In genomic region chr2:64359176-64359891, GRCh38 we compare ENCODE assay signal across 10 cellular contexts.
DNase-seq lines count a peak whose midpoint lies in the region; ATAC-seq lines count a peak whose summit lies in the region.
"Had no signal": no experiment of that assay in that cellular context is flagged by ENCODE, and none has a peak within 500 bp of the region (broad histone marks: within the 10 kb centered on the region; RNA-seq: fewer than 3 reads in every experiment).

No MANE protein-coding gene starts in this region.

- DNase-seq in A172 (ENCODE audit: low spot score) (peak; percentile 67), epithelial cell of prostate (ENCODE audit: low read depth, low spot score) (no peak), MV-4-11 (lab: John Stamatoyannopoulos, UW) (no peak), GM03348 (ENCODE audit: low spot score) (no peak), H7 (no peak)
- DNase-seq: NCI-H2081 treated with DMSO at 0.1 percent for 48 hours had no signal

- H3K27ac ChIP-seq in epithelial cell of prostate = peak overlapping the region; percentile 85
- H3K27ac ChIP-seq: cardiac muscle cell had no signal

- ATAC-seq in GM21390 (IDR thresholded peaks at IDR 0.05; ENCODE audit: unreplicated experiment) = peak; percentile 43
- ATAC-seq in HG03469 (IDR thresholded peaks at IDR 0.05; ENCODE audit: unreplicated experiment) = peak; percentile 33
- no peak for ATAC-seq in HG02970 (IDR thresholded peaks at IDR 0.05; ENCODE audit: low FRiP score, unreplicated experiment)

- no peak overlapping the region for H3K4me3 ChIP-seq in H7 (ENCODE audit: insufficient read depth, low read depth, low read length)
- H3K4me3 ChIP-seq: cardiac muscle cell had no signal

- no peaks in the 10 kb centered on the region for H3K36me3 ChIP-seq in H7 (replicated peaks; ENCODE audit: control insufficient read depth, insufficient read depth, low read length)
- H3K36me3 ChIP-seq: cardiac muscle cell had no signal

- H3K27me3 ChIP-seq in H7 (ENCODE audit: control insufficient read depth, insufficient read depth, low read length) = no peaks in the 10 kb centered on the region
